8 cellular contexts compared by ENCODE assay signal in the genomic region with DNA sequence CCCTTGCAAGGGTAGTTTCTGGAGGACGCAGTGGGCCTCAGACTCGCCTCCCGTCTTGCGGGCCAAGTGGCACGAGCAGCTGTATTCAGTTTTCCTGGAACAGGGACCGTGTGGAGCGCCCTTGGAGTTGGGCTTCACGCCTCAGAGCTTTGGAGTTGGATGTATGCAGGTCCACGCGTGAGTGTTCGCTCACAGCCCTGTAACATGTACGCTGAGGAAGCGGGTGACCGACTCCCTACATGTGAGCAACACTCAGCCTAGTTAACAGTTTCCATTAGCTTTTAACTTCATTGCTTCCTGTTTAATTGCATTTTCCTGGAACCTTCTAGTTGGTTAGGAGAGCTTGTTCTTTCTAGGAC. TPM values are rescaled to one million over a fixed set of nuclear protein-coding genes. Genes with fewer than 3 reads are reported as not detected.
DNase-seq lines count a peak whose midpoint lies in the region; ATAC-seq and TF ChIP-seq lines count a peak whose summit lies in the region.

No MANE protein-coding gene starts in this region.

- H3K4me3 Mint-ChIP-seq in activated T-cell treated with anti-CD3 and anti-CD28 coated beads, Interleukin-2, amount 50 U/mL, for 24 hours, result peak overlapping the region; percentile 94

- H3K4me2 ChIP-seq in KMS-11 (peak overlapping the region; percentile 86), trophoblast cell (ENCODE audit: low read length) (peak overlapping the region; percentile 61)

- peak overlapping the region; percentile 61 for H3K27ac ChIP-seq in KMS-11
- H3K27ac ChIP-seq in foreskin keratinocyte, result peak overlapping the region; percentile 88
- H3K27ac ChIP-seq in trophoblast cell (ENCODE audit: low read depth, low read length), result peak overlapping the region; percentile 76

- DNase-seq in CD1c-positive myeloid dendritic cell (ENCODE audit: extremely low spot score) (peak; percentile 57), foreskin keratinocyte (no peak), trophoblast cell (peak in 1 of 2 donors; percentile 40), NCI-H2227 treated with DMSO at 0.1 percent for 48 hours (lab: John Stamatoyannopoulos, UW) (no peak), NCI-H2227 (lab: John Stamatoyannopoulos, UW; ENCODE audit: unreplicated experiment) (no peak)
- peak; percentile 52 for DNase-seq in activated T-cell treated with anti-CD3 and anti-CD28 coated beads, Interleukin-2, amount 50 U/mL, for 24 hours

- H2BK120ac ChIP-seq in trophoblast cell (ENCODE audit: insufficient read depth, low read length, poor library complexity), result peak overlapping the region; percentile 70

- peak overlapping the region; percentile 96 for H3K14ac ChIP-seq in trophoblast cell (ENCODE audit: low read length)

- H4K12ac ChIP-seq in trophoblast cell (ENCODE audit: low read depth, low read length), result peak overlapping the region; percentile 88

- no peak overlapping the region for H3K4me3 ChIP-seq in KMS-11 (IDR thresholded peaks at IDR 0.05; ENCODE audit: insufficient read depth, low read depth, low read length)
- H3K4me3 ChIP-seq in trophoblast cell (ENCODE audit: low read depth, low read length), result peak overlapping the region; percentile 96

- ATAC-seq in foreskin keratinocyte (peak; percentile 0), HG02678 (IDR thresholded peaks at IDR 0.05; ENCODE audit: unreplicated experiment) (no peak)

- no peaks in the 10 kb centered on the region for H3K27me3 Mint-ChIP-seq in activated T-cell treated with anti-CD3 and anti-CD28 coated beads, Interleukin-2, amount 50 U/mL, for 24 hours

- no peaks in the 10 kb centered on the region for H4K20me1 ChIP-seq in KMS-11 (ENCODE audit: insufficient read depth)

- H3K27ac Mint-ChIP-seq in activated T-cell treated with anti-CD3 and anti-CD28 coated beads, Interleukin-2, amount 50 U/mL, for 24 hours, result peak overlapping the region; percentile 96

- H3K23ac ChIP-seq in trophoblast cell (ENCODE audit: low read length), result no peak overlapping the region

- H2AFZ ChIP-seq in KMS-11 (ENCODE audit: low read depth) (peak overlapping the region; percentile 79), trophoblast cell (ENCODE audit: insufficient read depth, low read length, poor library complexity) (peak overlapping the region; percentile 98)

- H3K18ac ChIP-seq in trophoblast cell (ENCODE audit: low read length), result peak overlapping the region; percentile 86

- H4K91ac ChIP-seq in trophoblast cell (ENCODE audit: low read depth, low read length), result peak overlapping the region; percentile 85

- H3K9ac ChIP-seq in KMS-11 (peak overlapping the region; percentile 77), trophoblast cell (ENCODE audit: low read length) (peak overlapping the region; percentile 78)

- peaks cover 80% of the 10 kb centered on the region for H3K4me1 Mint-ChIP-seq in activated T-cell treated with anti-CD3 and anti-CD28 coated beads, Interleukin-2, amount 50 U/mL, for 24 hours (ENCODE audit: low read depth)

- H3K4me1 ChIP-seq in KMS-11 (ENCODE audit: low read depth, poor library complexity, severe bottlenecking) (peaks cover 48% of the 10 kb centered on the region), foreskin keratinocyte (peaks cover 22% of the 10 kb centered on the region), trophoblast cell (ENCODE audit: control insufficient read depth in 1 of 2, insufficient read depth in 2 of 2, low read length in 2 of 2) (peaks cover 2 to 8% of the 10 kb centered on the region in 2 experiments)

- H2BK12ac ChIP-seq in trophoblast cell (ENCODE audit: low read length), result no peak overlapping the region

- H3K27me3 ChIP-seq in KMS-11 (ENCODE audit: insufficient read depth, low read depth) (no peaks in the 10 kb centered on the region), foreskin keratinocyte (no peaks in the 10 kb centered on the region), trophoblast cell (ENCODE audit: insufficient read depth, low read length) (no peaks in the 10 kb centered on the region)

- H3K36me3 ChIP-seq in KMS-11 (ENCODE audit: insufficient read depth), result no peaks in the 10 kb centered on the region
- H3K36me3 ChIP-seq in trophoblast cell (ENCODE audit: control insufficient read depth in 1 of 2, insufficient read depth in 2 of 2, low read length in 2 of 2), result no peaks in the 10 kb centered on the region

- peak overlapping the region; percentile 92 for H4K8ac ChIP-seq in trophoblast cell (ENCODE audit: low read depth, low read length)

- peaks cover 47% of the 10 kb centered on the region for H3K36me3 Mint-ChIP-seq in activated T-cell treated with anti-CD3 and anti-CD28 coated beads, Interleukin-2, amount 50 U/mL, for 24 hours (ENCODE audit: low read depth)

- no CpG with 5 or more reads among the region's 14 CpGs for WGBS in trophoblast cell (ENCODE audit: extremely low coverage, insufficient coverage, insufficient read length)

- TF ChIP-seq CTCF in KMS-11 (conservative IDR thresholded peaks at IDR 0.05; ENCODE audit: low read depth, low read length) (no peak), foreskin keratinocyte (conservative IDR thresholded peaks at IDR 0.05) (no peak)

- H3K79me2 ChIP-seq in KMS-11 (ENCODE audit: insufficient read depth, low read depth) (peaks cover 49% of the 10 kb centered on the region), trophoblast cell (ENCODE audit: control insufficient read depth, insufficient read depth, low read length, poor library complexity) (peaks cover 13% of the 10 kb centered on the region)

- H3K9me3 Mint-ChIP-seq in activated T-cell treated with anti-CD3 and anti-CD28 coated beads, Interleukin-2, amount 50 U/mL, for 24 hours, result peaks cover 5% of the 10 kb centered on the region

- H3K4ac ChIP-seq in trophoblast cell (ENCODE audit: low read depth, low read length), result peak overlapping the region; percentile 90

- peak overlapping the region; percentile 13 for H2AK5ac ChIP-seq in trophoblast cell (ENCODE audit: low read length)

- peak overlapping the region; percentile 88 for H2BK5ac ChIP-seq in trophoblast cell (ENCODE audit: low read depth, low read length, poor library complexity)

- peaks cover 1% of the 10 kb centered on the region for H3K9me3 ChIP-seq in trophoblast cell (ENCODE audit: insufficient read depth, low read depth, low read length)

- peaks cover 19% of the 10 kb centered on the region for H3K79me1 ChIP-seq in trophoblast cell (ENCODE audit: low read length)

RNA-seq across cellular contexts. Expression of a gene that starts 0.7 kb away (rescaled TPM):
- 96.6 and 121 TPM in 2 replicates for total RNA-seq in foreskin keratinocyte
- 51.5 and 52.5 TPM in 2 replicates for polyA plus RNA-seq in foreskin keratinocyte
- polyA plus RNA-seq in trophoblast cell (2013), result 141 and 148 TPM in 2 replicates

Comparison
In these comparisons a context has a peak if more than half of its experiments do, and no peak if none do; other contexts are left out.
1. DNase-seq: peak in CD1c-positive myeloid dendritic cell (single experiment) and activated T-cell treated with anti-CD3 and anti-CD28 coated beads, Interleukin-2, amount 50 U/mL, for 24 hours (single experiment); none in foreskin keratinocyte (0 of 2), NCI-H2227 treated with DMSO at 0.1 percent for 48 hours (single experiment) and NCI-H2227 (single experiment).
2. Peak in every context shown above with its lines, with median percentiles within 50 percentile points of each other: H3K27ac ChIP-seq.